ENCODE assay signal across 32 cellular contexts in the genomic region with DNA sequence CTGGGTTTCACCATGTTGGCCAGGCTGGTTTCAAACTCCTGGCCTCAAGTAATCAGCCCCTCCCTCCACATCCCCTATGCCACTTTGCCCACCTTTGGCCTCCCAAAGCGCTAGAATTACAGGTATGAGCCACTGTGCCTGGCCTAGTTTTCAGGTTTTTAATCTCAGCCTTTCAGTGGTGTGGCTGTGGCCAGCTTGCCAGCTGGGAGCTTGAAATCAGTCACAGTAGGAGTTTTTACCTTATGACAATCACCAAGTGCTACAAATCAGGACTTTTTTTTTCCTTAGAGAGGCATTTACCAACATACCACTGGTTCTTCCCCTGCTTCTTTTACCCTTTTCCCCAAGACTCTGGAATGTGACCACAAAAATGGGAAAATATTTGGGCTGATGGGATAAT. TPM values are rescaled to one million over a fixed set of nuclear protein-coding genes. Genes with fewer than 3 reads are reported as not detected.
"Had no signal": no experiment of that assay in that cellular context is flagged by ENCODE, and none has a peak within 500 bp of the region (broad histone marks: within the 10 kb centered on the region; RNA-seq: fewer than 3 reads in every experiment).

No MANE protein-coding gene starts in this region.

- H3K4me3 Mint-ChIP-seq: activated CD4-positive, alpha-beta T cell treated with anti-CD3 and anti-CD28 coated beads, Interleukin-2, amount 10 ng/mL, durations not matched to agents 24 days and 14 days; activated CD8-positive, alpha-beta T cell treated with anti-CD3 and anti-CD28 coated beads for 36 hours; T-helper 1 cell treated with Interleukin-12 subunit alpha and Interleukin-12 subunit beta and Interleukin-4 antibody, amounts not matched to agents 30 μg/mL and 1 μg/mL, for 36 hours; T-helper 2 cell treated with Interferon-gamma antibody and Interleukin-4, amounts not matched to agents 5 μg/mL and 100 μg/mL, for 36 hours had no signal

- H3K36me3 ChIP-seq: adrenal gland, brain microvascular endothelial cell, MG63 had no signal

- H3K27ac Mint-ChIP-seq: activated CD4-positive, alpha-beta T cell treated with anti-CD3 and anti-CD28 coated beads, Interleukin-2, amount 10 ng/mL, durations not matched to agents 24 days and 14 days; activated CD8-positive, alpha-beta T cell treated with anti-CD3 and anti-CD28 coated beads for 36 hours; activated naive CD4-positive, alpha-beta T cell treated with anti-CD3 and anti-CD28 coated beads, Interleukin-2, amount 50 U/mL, for 72 hours; activated T-helper 2 cell treated with anti-CD3 and anti-CD28 coated beads, Interferon-gamma antibody, Interleukin-2, Interleukin-4, amounts not matched to agents 10 μg/mL and 5 μg/mL and 100 μg/mL, durations not matched to agents 14 hours and 24 hours and 36 hours; T-helper 1 cell treated with Interleukin-12 subunit alpha and Interleukin-12 subunit beta and Interleukin-4 antibody, amounts not matched to agents 30 μg/mL and 1 μg/mL, for 36 hours; T-helper 2 cell treated with Interferon-gamma antibody and Interleukin-4, amounts not matched to agents 5 μg/mL and 100 μg/mL, for 36 hours had no signal

- H3K36me3 Mint-ChIP-seq: activated naive CD4-positive, alpha-beta T cell treated with anti-CD3 and anti-CD28 coated beads, Interleukin-2, amount 50 U/mL, for 72 hours had no signal

- H3K9me3 ChIP-seq: adrenal gland, MG63 had no signal

- FAIRE-seq: RCC 7860, TTC549 had no signal

- H3K4me1 Mint-ChIP-seq: activated CD4-positive, alpha-beta T cell treated with anti-CD3 and anti-CD28 coated beads, Interleukin-2, amount 10 ng/mL, durations not matched to agents 24 days and 14 days had no signal

- H3K4me3 ChIP-seq: adrenal gland, MG63, SK-N-MC had no signal

- ATAC-seq: activated CD8-positive, alpha-beta T cell treated with anti-CD3 and anti-CD28 coated beads for 36 hours; activated naive CD4-positive, alpha-beta T cell treated with anti-CD3 and anti-CD28 coated beads, Interleukin-2, amount 50 U/mL, for 72 hours; PC-3; Right ventricle myocardium inferior had no signal

- H3K27me3 ChIP-seq: adrenal gland, brain microvascular endothelial cell, MG63 had no signal

- H3K9me3 Mint-ChIP-seq: activated CD4-positive, alpha-beta T cell treated with anti-CD3 and anti-CD28 coated beads, Interleukin-2, amount 10 ng/mL, durations not matched to agents 24 days and 14 days; activated CD8-positive, alpha-beta T cell treated with anti-CD3 and anti-CD28 coated beads for 36 hours; activated naive CD4-positive, alpha-beta T cell treated with anti-CD3 and anti-CD28 coated beads, Interleukin-2, amount 50 U/mL, for 72 hours; activated T-helper 2 cell treated with anti-CD3 and anti-CD28 coated beads, Interferon-gamma antibody, Interleukin-2, Interleukin-4, amounts not matched to agents 10 μg/mL and 5 μg/mL and 100 μg/mL, durations not matched to agents 14 hours and 24 hours and 36 hours; T-helper 1 cell treated with Interleukin-12 subunit alpha and Interleukin-12 subunit beta and Interleukin-4 antibody, amounts not matched to agents 30 μg/mL and 1 μg/mL, for 36 hours; T-helper 2 cell treated with Interferon-gamma antibody and Interleukin-4, amounts not matched to agents 5 μg/mL and 100 μg/mL, for 36 hours had no signal

- DNase-seq: activated CD4-positive, alpha-beta T cell treated with anti-CD3 and anti-CD28 coated beads, Interleukin-2, amount 10 ng/mL, durations not matched to agents 24 days and 14 days; activated CD4-positive, alpha-beta T cell treated with anti-CD3 and anti-CD28 coated beads, Interleukin-2, amount 50 U/mL, for 4 hours; activated CD8-positive, alpha-beta T cell treated with anti-CD3 and anti-CD28 coated beads for 36 hours; activated gamma-delta T cell; activated naive CD4-positive, alpha-beta T cell treated with Interleukin-2 at 50 U/mL for 16 hours; activated T-cell treated with anti-CD3 and anti-CD28 coated beads, Interleukin-2, amount 50 U/mL, for 1 hour; adrenal gland; brain microvascular endothelial cell; central memory CD4-positive, alpha-beta T cell; Karpas-422; KBM-7; MG63; NCI-H1048; NCI-H1105 treated with DMSO at 0.1 percent for 48 hours; NCI-H1436; NCI-H1694; NCI-H1930; NCI-H2081 treated with DMSO at 0.1 percent for 48 hours; NCI-H226; NCI-H524 treated with DMSO at 0.1 percent for 48 hours; PC-3; SIG-M5 had no signal

- H3K27ac ChIP-seq: adrenal gland, brain microvascular endothelial cell, RWPE1, SK-N-MC had no signal

RNA-seq across cellular contexts. Expression of a gene that starts 6.3 kb away (rescaled TPM):
- total RNA-seq: activated CD8-positive, alpha-beta memory T cell treated with anti-CD3 and anti-CD28 coated beads for 36 hours; activated CD8-positive, alpha-beta T cell treated with anti-CD3 and anti-CD28 coated beads for 36 hours; activated naive CD4-positive, alpha-beta T cell treated with anti-CD3 and anti-CD28 coated beads, Interleukin-2, amount 50 U/mL, for 72 hours had no signal
